ENCODE assay signal across 10 cellular contexts in genomic region chr3:125923324-125924115, GRCh38. TPM values are rescaled to one million over a fixed set of nuclear protein-coding genes. Genes with fewer than 3 reads are reported as not detected.
"Had no signal": no experiment of that assay in that cellular context is flagged by ENCODE, and none has a peak within 500 bp of the region (broad histone marks: within the 10 kb centered on the region; RNA-seq: fewer than 3 reads in every experiment).

No MANE protein-coding gene starts in this region.

RNA-seq across cellular contexts. Expression of gene ROPN1B, which starts 45.5 kb away (rescaled TPM):
- total RNA-seq: activated CD8-positive, alpha-beta T cell treated with anti-CD3 and anti-CD28 coated beads, Interleukin-2, amount 10 ng/mL, durations not matched to agents 7 days and 5 days; activated T-helper 1 cell treated with anti-CD3 and anti-CD28 coated beads, Interleukin-12 subunit alpha, Interleukin-12 subunit beta, Interleukin-2, Interleukin-4 antibody, amounts not matched to agents 30 ng/mL and 10 ng/mL and 1 ng/mL, durations not matched to agents 14 hours and 24 hours and 36 hours; dermis microvascular lymphatic vessel endothelial cell; esophagus mucosa; mesothelial cell of epicardium; natural killer cell; osteocyte; T-cell; thoracic aorta; upper lobe of right lung had no signal
